In genomic region chr2:52936029-52936428, GRCh38 we compare ENCODE assay signal across 24 cellular contexts.
DNase-seq lines count a peak whose midpoint lies in the region; ATAC-seq, FAIRE-seq and TF ChIP-seq lines count a peak whose summit lies in the region.
"Had no signal": no experiment of that assay in that cellular context is flagged by ENCODE, and none has a peak within 500 bp of the region (broad histone marks: within the 10 kb centered on the region; RNA-seq: fewer than 3 reads in every experiment).

No MANE protein-coding gene starts in this region.

- H3K9ac ChIP-seq in HCT116 (ENCODE audit: low read length): no peak overlapping the region

- intact Hi-C loops in HCT116 (cut with micrococcal nuclease) (no loop called here), PC-9 (cut with micrococcal nuclease; ENCODE audit: unreplicated experiment) (no loop called here)

- TF ChIP-seq POLR2A in A549 (IDR thresholded peaks at IDR 0.05; ENCODE audit: low read length) (no peak), HCT116 (IDR thresholded peaks at IDR 0.05; ENCODE audit: borderline replicate concordance, extremely low read depth, insufficient read depth, insufficient read length) (no peak)

- H3K27me3 ChIP-seq in HCT116 (ENCODE audit: insufficient read depth, low read length): no peaks in the 10 kb centered on the region
- H3K27me3 ChIP-seq in RWPE2 (ENCODE audit: insufficient read depth, poor library complexity, severe bottlenecking): no peaks in the 10 kb centered on the region
- H3K27me3 ChIP-seq in PC-9 (ENCODE audit: insufficient read depth, low read depth): no peaks in the 10 kb centered on the region
- H3K27me3 ChIP-seq: upper lobe of right lung had no signal

- RAD21 ChIA-PET in HCT116 (lab: Charles Lee; ENCODE audit: low non-redundant PET in 1 of 2, low total read pairs in 2 of 2, uncharacterized antibody in 2 of 2, unreplicated experiment in 2 of 2): no interaction called here

- peak overlapping the region; percentile 56; the same call in 2 of the 3 replicates for H3K4me2 ChIP-seq in A549
- no peak overlapping the region for H3K4me2 ChIP-seq in HCT116 (ENCODE audit: low read length)
- H3K4me2 ChIP-seq in PC-9: no peak overlapping the region

- DNase-seq in A549 (ENCODE audit: low read depth in 1 of 2, low spot score in 1 of 2): peak in 1 of 2 experiments; percentile 36
- DNase-seq in HCT116 (ENCODE audit: low read depth, low spot score): no peak
- no peak for DNase-seq in RWPE2 (ENCODE audit: low spot score)
- DNase-seq in epithelial cell of prostate (ENCODE audit: low read depth, low spot score): no peak
- DNase-seq in PC-9: no peak
- DNase-seq in activated naive CD4-positive, alpha-beta T cell (lab: John Stamatoyannopoulos, UW): no peak
- DNase-seq: activated CD4-positive, alpha-beta T cell treated with anti-CD3 and anti-CD28 coated beads, Interleukin-2, amount 50 U/mL, for 4 hours; effector CD8-positive, alpha-beta T cell; H9; left ventricle myocardium superior; natural killer cell; NCI-H2081 treated with DMSO at 0.1 percent for 48 hours; NCI-H446; retina; small intestine; stimulated activated CD4-positive, alpha-beta T cell treated with anti-CD3 and anti-CD28 coated beads, Interleukin-1b, Interleukin-23, amount 100 ng/mL, for 48 hours; T-helper 9 cell; upper lobe of right lung had no signal

- H3F3A ChIP-seq in PC-9 (ENCODE audit: insufficient read depth, low read depth): peaks cover 16% of the 10 kb centered on the region

- FAIRE-seq in A549 (lab: Jason Lieb, UNC): no peak
- FAIRE-seq: A204.1, frontal cortex, GM12891, small intestine had no signal

- H3K9me2 ChIP-seq in HCT116 (ENCODE audit: insufficient read depth): no peaks in the 10 kb centered on the region
- no peaks in the 10 kb centered on the region for H3K9me2 ChIP-seq in PC-9 (ENCODE audit: insufficient read depth)

- H3K4me1 ChIP-seq in A549: peaks cover 30% of the 10 kb centered on the region
- peaks cover 21 to 36% of the 10 kb centered on the region in 2 experiments for H3K4me1 ChIP-seq in HCT116 (ENCODE audit: control insufficient read depth in 1 of 2, insufficient read depth in 2 of 2, low read length in 2 of 2)
- H3K4me1 ChIP-seq in RWPE2 (ENCODE audit: insufficient read depth, poor library complexity, severe bottlenecking): peaks cover 32% of the 10 kb centered on the region
- peaks cover 19% of the 10 kb centered on the region for H3K4me1 ChIP-seq in PC-9 (replicated peaks; ENCODE audit: insufficient read depth)
- H3K4me1 ChIP-seq: upper lobe of right lung had no signal

- CTCF ChIA-PET in A549 (lab: Yijun Ruan, JAX): no interaction called here
- CTCF ChIA-PET in HCT116 (lab: Charles Lee): interaction anchor here (1.3 kb wide), 1 partner anchor 21 kb away, joined by 3 read pairs; no protein-coding TSS in a partner anchor
- CTCF ChIA-PET in PC-9 (lab: Charles Lee): no interaction called here

- no peak for TF ChIP-seq RAD21 in A549 (conservative IDR thresholded peaks at IDR 0.05 in 1 of 2, IDR thresholded peaks at IDR 0.05 in 1 of 2)
- TF ChIP-seq RAD21 in HCT116 (IDR thresholded peaks at IDR 0.05; ENCODE audit: low read depth): no peak

- BruUV-seq in HCT116 (replicated peaks; lab: Mats Ljungman, UMichigan) (no TSS peak), PC-9 (replicated peaks; lab: Mats Ljungman, UMichigan) (no TSS peak)

- TF ChIP-seq CTCF in A549 (IDR thresholded peaks at IDR 0.05) (no peak), HCT116 (IDR thresholded peaks at IDR 0.05 in 2 of 3, conservative IDR thresholded peaks at IDR 0.05 in 1 of 3; ENCODE audit: borderline replicate concordance in 1 of 3, insufficient read depth in 1 of 3, low read depth in 2 of 3, low read length in 2 of 3) (no peak), RWPE2 (IDR thresholded peaks at IDR 0.05; ENCODE audit: poor library complexity, severe bottlenecking) (no peak), PC-9 (conservative IDR thresholded peaks at IDR 0.05) (no peak)

- no peak for TF ChIP-seq EP300 in A549 (IDR thresholded peaks at IDR 0.05)

- H2AFZ ChIP-seq in HCT116 (ENCODE audit: low read depth, low read length, poor library complexity, severe bottlenecking) (peak overlapping the region; percentile 60), PC-9 (no peak overlapping the region)

- H4K20me1 ChIP-seq in HCT116 (ENCODE audit: insufficient read depth): no peaks in the 10 kb centered on the region
- no peaks in the 10 kb centered on the region for H4K20me1 ChIP-seq in PC-9 (ENCODE audit: insufficient read depth)

- H3K9me3 ChIP-seq in A549 (no peaks in the 10 kb centered on the region), HCT116 (ENCODE audit: control insufficient read depth in 1 of 2, insufficient read depth in 1 of 2, low read depth in 1 of 2, low read length in 2 of 2) (no peaks in the 10 kb centered on the region), RWPE2 (ENCODE audit: severe bottlenecking) (no peaks in the 10 kb centered on the region), PC-9 (ENCODE audit: insufficient read depth, low read depth) (peaks cover 20% of the 10 kb centered on the region)
- H3K9me3 ChIP-seq: upper lobe of right lung had no signal

- WGBS in A549 (ENCODE audit: missing lambda C conversion rate): 38% methylated on average over 4 of the region's 4 CpGs

- H3K4me3 ChIP-seq in A549: no peak overlapping the region
- H3K4me3 ChIP-seq in HCT116 (replicated peaks in 1 of 2; ENCODE audit: low read depth in 1 of 2, low read length in 2 of 2): no peak overlapping the region
- H3K4me3 ChIP-seq in RWPE2 (ENCODE audit: severe bottlenecking): no peak overlapping the region
- H3K4me3 ChIP-seq in PC-9: no peak overlapping the region
- H3K4me3 ChIP-seq: upper lobe of right lung had no signal

- peak overlapping the region in 1 of 2 experiments; percentile 13; a peak in 1 of 6 replicates for H3K27ac ChIP-seq in A549
- H3K27ac ChIP-seq in HCT116 (ENCODE audit: low read depth, low read length): no peak overlapping the region
- peak overlapping the region; percentile 96 for H3K27ac ChIP-seq in RWPE2 (ENCODE audit: poor library complexity, severe bottlenecking)
- H3K27ac ChIP-seq in epithelial cell of prostate: peak overlapping the region; percentile 96
- no peak overlapping the region for H3K27ac ChIP-seq in PC-9
- H3K27ac ChIP-seq: upper lobe of right lung had no signal

- no peaks in the 10 kb centered on the region for H3K79me2 ChIP-seq in HCT116 (ENCODE audit: insufficient read depth, low read length)
- H3K79me2 ChIP-seq in PC-9 (ENCODE audit: low read depth): no peaks in the 10 kb centered on the region

- H3K36me3 ChIP-seq in HCT116 (ENCODE audit: control insufficient read depth in 1 of 2, insufficient read depth in 2 of 2, low read length in 2 of 2): no peaks in the 10 kb centered on the region
- H3K36me3 ChIP-seq in RWPE2 (ENCODE audit: low read depth): no peaks in the 10 kb centered on the region
- no peaks in the 10 kb centered on the region for H3K36me3 ChIP-seq in PC-9 (ENCODE audit: low read depth)
- H3K36me3 ChIP-seq: upper lobe of right lung had no signal

- 0 out of 6 replicates have a peak, but pooled peaks of 1 of the 2 experiments have one; percentile 35 for ATAC-seq in A549
- no peak for ATAC-seq in HCT116
- peak; percentile 64 for ATAC-seq in RWPE2 (ENCODE audit: low read depth)
- ATAC-seq in GM18867 (IDR thresholded peaks at IDR 0.05; ENCODE audit: unreplicated experiment): no peak
- no peak for ATAC-seq in HG02884 (IDR thresholded peaks at IDR 0.05; ENCODE audit: unreplicated experiment)
- ATAC-seq: esophagus mucosa, left ventricle myocardium superior, natural killer cell, upper lobe of right lung had no signal

- POLR2A ChIA-PET in A549 (lab: Yijun Ruan, JAX): no interaction called here
- POLR2A ChIA-PET in HCT116 (lab: Charles Lee): no interaction called here
- POLR2A ChIA-PET in PC-9 (lab: Charles Lee; ENCODE audit: unreplicated experiment): no interaction called here

TF ChIP-seq in A549, 52 proteins besides CTCF, POLR2A, EP300 and RAD21 (continues in another document):
- TF ChIP-seq MAZ (IDR thresholded peaks at IDR 0.05; ENCODE audit: borderline replicate concordance, low read depth, low read length) (no peak), FOXS1 (CRISPR knock-in tag; IDR thresholded peaks at IDR 0.05) (no peak), MAFK (IDR thresholded peaks at IDR 0.05; ENCODE audit: partially characterized antibody) (no peak), HOXA7 (CRISPR knock-in tag; IDR thresholded peaks at IDR 0.05) (no peak), RARB (CRISPR knock-in tag; IDR thresholded peaks at IDR 0.05) (no peak), ESRRA (IDR thresholded peaks at IDR 0.05; ENCODE audit: borderline replicate concordance, low read length) (no peak), HOXB5 (CRISPR knock-in tag; IDR thresholded peaks at IDR 0.05) (no peak)
- TF ChIP-seq, protein P1, sequence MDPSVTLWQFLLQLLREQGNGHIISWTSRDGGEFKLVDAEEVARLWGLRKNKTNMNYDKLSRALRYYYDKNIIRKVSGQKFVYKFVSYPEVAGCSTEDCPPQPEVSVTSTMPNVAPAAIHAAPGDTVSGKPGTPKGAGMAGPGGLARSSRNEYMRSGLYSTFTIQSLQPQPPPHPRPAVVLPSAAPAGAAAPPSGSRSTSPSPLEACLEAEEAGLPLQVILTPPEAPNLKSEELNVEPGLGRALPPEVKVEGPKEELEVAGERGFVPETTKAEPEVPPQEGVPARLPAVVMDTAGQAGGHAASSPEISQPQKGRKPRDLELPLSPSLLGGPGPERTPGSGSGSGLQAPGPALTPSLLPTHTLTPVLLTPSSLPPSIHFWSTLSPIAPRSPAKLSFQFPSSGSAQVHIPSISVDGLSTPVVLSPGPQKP (IDR thresholded peaks at IDR 0.05; ENCODE audit: low read depth, low read length): no peak

TF ChIP-seq in HCT116, 20 proteins besides CTCF, POLR2A, EP300 and RAD21 (continues in another document):
- TF ChIP-seq POLR2AphosphoS5 (IDR thresholded peaks at IDR 0.05; ENCODE audit: low read depth, low read length): no peak
- no peak for TF ChIP-seq ATF3 (IDR thresholded peaks at IDR 0.05)
- no peak for TF ChIP-seq ZNF274 (IDR thresholded peaks at IDR 0.05; ENCODE audit: low read depth, low read length)
- TF ChIP-seq EZH2phosphoT487 (IDR thresholded peaks at IDR 0.05; ENCODE audit: borderline replicate concordance): no peak

Comparison
In these comparisons a context has a peak if more than half of its experiments do, and no peak if none do; other contexts are left out.
1. H3K27ac ChIP-seq: peak in RWPE2 (single experiment) and epithelial cell of prostate (single experiment); none in HCT116 (single experiment) and PC-9 (single experiment).